ENCODE assay signal across 1 cellular context in genomic region chr1:214438530-214438929, GRCh38.
TF ChIP-seq lines count a peak whose summit lies in the region.

No MANE protein-coding gene starts in this region.

TF ChIP-seq in H1, 55 proteins besides CTCF, POLR2A, EP300 and RAD21 (continued from another document):
- TF ChIP-seq CHD7 (IDR thresholded peaks at IDR 0.05; ENCODE audit: insufficient replicate concordance, low read length) (no peak), FOSL1 (IDR thresholded peaks at IDR 0.05; ENCODE audit: insufficient read depth, low read depth, low read length) (no peak), SIN3A (conservative IDR thresholded peaks at IDR 0.05 in 1 of 2, IDR thresholded peaks at IDR 0.05 in 1 of 2; ENCODE audit: low read depth in 1 of 2, low read length in 2 of 2) (no peak), RFX5 (IDR thresholded peaks at IDR 0.05; ENCODE audit: borderline replicate concordance, low read depth, low read length) (no peak)
